Comparison of ENCODE assay signal across 1 cellular context in genomic region chr10:60289800-60290199, GRCh38.
TF ChIP-seq lines count a peak whose summit lies in the region.

No MANE protein-coding gene starts in this region.

TF ChIP-seq in SK-N-SH treated with all-trans-retinoic acid at 6 μM for 48 hours, 23 proteins besides CTCF, POLR2A, EP300 and RAD21 (continued from another document):
- TF ChIP-seq ZNF8 (CRISPR knock-in tag; IDR thresholded peaks at IDR 0.05) (no peak), PPARA (CRISPR knock-in tag; IDR thresholded peaks at IDR 0.05; ENCODE audit: borderline replicate concordance) (no peak), PATZ1 (CRISPR knock-in tag; IDR thresholded peaks at IDR 0.05; ENCODE audit: borderline replicate concordance) (no peak), RARB (CRISPR knock-in tag; IDR thresholded peaks at IDR 0.05) (no peak), CSDC2 (CRISPR knock-in tag; IDR thresholded peaks at IDR 0.05) (no peak), BACH2 (CRISPR knock-in tag; IDR thresholded peaks at IDR 0.05; ENCODE audit: borderline replicate concordance) (no peak), OSR1 (CRISPR knock-in tag; IDR thresholded peaks at IDR 0.05) (no peak), CREB5 (CRISPR knock-in tag; IDR thresholded peaks at IDR 0.05; ENCODE audit: low read depth) (no peak), TOX (CRISPR knock-in tag; IDR thresholded peaks at IDR 0.05; ENCODE audit: borderline replicate concordance) (no peak), GLIS3 (CRISPR knock-in tag; IDR thresholded peaks at IDR 0.05) (no peak)
TF ChIP-seq in SK-N-SH treated with all-trans-retinoic acid at 6 μM for 48 hours: peak in this region for 0.
